Comparison of ENCODE assay signal across 9 cellular contexts in the genomic region with DNA sequence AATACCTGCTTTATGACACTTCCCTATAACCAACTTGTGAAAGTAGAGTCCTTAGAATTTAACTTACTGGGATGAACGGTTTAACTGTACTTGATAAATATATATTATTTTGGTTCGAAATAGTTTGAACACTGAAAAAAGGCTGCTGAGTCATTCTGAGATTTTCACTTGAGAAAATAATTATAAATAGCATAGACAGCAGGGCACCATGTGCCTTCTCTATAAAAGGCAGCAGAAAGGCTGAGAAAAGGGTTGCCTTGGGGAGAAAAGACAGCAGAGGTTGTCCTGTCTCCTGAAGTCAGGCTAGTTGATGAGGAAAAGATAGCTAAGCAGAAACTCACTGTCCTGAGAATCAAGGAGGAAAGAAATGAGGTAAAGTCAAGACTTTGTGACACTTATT.
DNase-seq lines count a peak whose midpoint lies in the region; ATAC-seq and TF ChIP-seq lines count a peak whose summit lies in the region.
"Had no signal": no experiment of that assay in that cellular context is flagged by ENCODE, and none has a peak within 500 bp of the region (broad histone marks: within the 10 kb centered on the region; RNA-seq: fewer than 3 reads in every experiment).

No MANE protein-coding gene starts in this region.

- no peaks in the 10 kb centered on the region for H3K9me3 ChIP-seq in right atrium auricular region
- no peaks in the 10 kb centered on the region for H3K9me3 ChIP-seq in aorta (ENCODE audit: control insufficient read depth, low read length)

- no peak overlapping the region for H3K4me3 Mint-ChIP-seq in MCF 10A (ENCODE audit: unreplicated experiment)

- peaks cover 18% of the 10 kb centered on the region for H3K4me1 Mint-ChIP-seq in MCF 10A (ENCODE audit: insufficient read depth, unreplicated experiment)

- no peaks in the 10 kb centered on the region for H3K9me3 Mint-ChIP-seq in MCF 10A (ENCODE audit: unreplicated experiment)

- ATAC-seq in Right ventricle myocardium inferior (no peak), HG03039 (IDR thresholded peaks at IDR 0.05; ENCODE audit: unreplicated experiment) (peak; percentile 78), aorta (ENCODE audit: low FRiP score) (peak; percentile 54)
- ATAC-seq: activated CD4-positive, CD25-positive, alpha-beta regulatory T cell treated with anti-CD3 and anti-CD28 coated beads, Interleukin-2, amount 50 U/mL, for 24 hours had no signal

- POLR2A ChIA-PET in MCF 10A (lab: Yijun Ruan, JAX) = interaction anchor here (0.9 to 1.7 kb wide), 2 partner anchors 17 to 299 kb away, joined by 3 to 4 read pairs; no protein-coding TSS in a partner anchor

- no peaks in the 10 kb centered on the region for H3K27me3 ChIP-seq in right atrium auricular region
- no peaks in the 10 kb centered on the region for H3K27me3 ChIP-seq in aorta (ENCODE audit: control insufficient read depth in 1 of 2, insufficient read depth in 2 of 2, low read length in 1 of 2)

- TF ChIP-seq CTCF in right atrium auricular region (IDR thresholded peaks at IDR 0.05) = no peak
- no peak for TF ChIP-seq CTCF in MCF 10A (IDR thresholded peaks at IDR 0.05; ENCODE audit: unreplicated experiment)

- CTCF ChIA-PET in MCF 10A (lab: Yijun Ruan, JAX) = interaction anchor here (0.6 to 0.7 kb wide), 2 partner anchors 300 to 481 kb away, joined by 3 to 4 read pairs; no protein-coding TSS in a partner anchor

- 4 to 7% methylated on average over 2 of the region's 2 CpGs for WGBS in aorta, 2 donors

- peak overlapping the region; percentile 50 to 77 for H3K27ac ChIP-seq in right atrium auricular region
- H3K27ac ChIP-seq in aorta (ENCODE audit: low read depth in 1 of 2, low read length in 2 of 2) = peak overlapping the region; percentile 28 to 57

- no peaks in the 10 kb centered on the region for H3K36me3 ChIP-seq in right atrium auricular region
- peaks cover 2% of the 10 kb centered on the region in 2 donors for H3K36me3 ChIP-seq in aorta (ENCODE audit: control insufficient read depth in 1 of 2, insufficient read depth in 2 of 2, low read length in 1 of 2)

- peaks cover 0 to 8% of the 10 kb centered on the region in 2 donors for H3K4me1 ChIP-seq in right atrium auricular region
- H3K4me1 ChIP-seq in aorta (ENCODE audit: control insufficient read depth in 1 of 2, insufficient read depth in 2 of 2, low read length in 2 of 2) = no peaks in the 10 kb centered on the region

- no peak overlapping the region for H3K27ac Mint-ChIP-seq in MCF 10A (ENCODE audit: low read depth, unreplicated experiment)

- H3K4me3 ChIP-seq in right atrium auricular region (no peak overlapping the region), aorta (ENCODE audit: low read length in 2 of 2) (no peak overlapping the region)

- H3K36me3 Mint-ChIP-seq in MCF 10A (ENCODE audit: insufficient read depth, unreplicated experiment) = no peaks in the 10 kb centered on the region

- intact Hi-C loops in Right ventricle myocardium inferior (cut with DNase I) = no loop called here
- intact Hi-C loops in aorta (cut with DNase I) = loop anchor here in 1 of 2 donors (10.0 kb wide), 1 partner anchor 94 kb away; the partner anchor contains the start of gene CTTNBP2
- intact Hi-C loops in MCF 10A (cut with micrococcal nuclease) = no loop called here

- H3K27me3 Mint-ChIP-seq in MCF 10A (ENCODE audit: insufficient read depth, unreplicated experiment) = peaks cover 11% of the 10 kb centered on the region

- BruUV-seq in MCF 10A (replicated peaks; lab: Mats Ljungman, UMichigan) = no TSS peak

- DNase-seq in right atrium auricular region (ENCODE audit: low spot score) = no peak
- no peak for DNase-seq in Right ventricle myocardium inferior (ENCODE audit: missing footprints)
- DNase-seq in astrocyte of the hippocampus (ENCODE audit: low read depth, low spot score) = peak; percentile 19
- no peak for DNase-seq in aorta
- DNase-seq in MCF 10A (ENCODE audit: unreplicated experiment) = no peak
- DNase-seq in NCI-H1417 treated with DMSO at 0.1 percent for 48 hours (lab: John Stamatoyannopoulos, UW) = no peak
- no peak for DNase-seq in amniotic stem cell (lab: John Stamatoyannopoulos, UW)
